In genomic region chr1:4351453-4351852, GRCh38 we compare ENCODE assay signal across 26 cellular contexts.
"Had no signal": no experiment of that assay in that cellular context is flagged by ENCODE, and none has a peak within 500 bp of the region (broad histone marks: within the 10 kb centered on the region; RNA-seq: fewer than 3 reads in every experiment).

No MANE protein-coding gene starts in this region.

- H3K27ac ChIP-seq: stomach, suprapubic skin, testis, thoracic aorta, thyroid gland, tibial artery, tibial nerve, transverse colon, upper lobe of left lung, upper lobe of right lung, uterus, vagina had no signal

- H3K4me1 ChIP-seq: stomach, suprapubic skin, thyroid gland, tibial artery, tibial nerve, transverse colon, upper lobe of left lung, upper lobe of right lung, uterus, vagina had no signal

- DNase-seq: stimulated activated CD4-positive, alpha-beta T cell treated with anti-CD3 and anti-CD28 coated beads, Interleukin-2, amount 100 ng/mL, for 48 hours; stimulated activated CD4-positive, alpha-beta T cell treated with anti-CD3 and anti-CD28 coated beads, Interleukin-4, amount 100 ng/mL, for 1 hour; stimulated activated CD4-positive, alpha-beta T cell treated with anti-CD3 and anti-CD28 coated beads, Interleukin-4, amount 100 ng/mL, for 24 hours; stimulated activated CD4-positive, alpha-beta T cell treated with anti-CD3 and anti-CD28 coated beads, Interleukin-4, amount 100 ng/mL, for 4 hours; stimulated activated CD8-positive, alpha-beta memory T cell treated with anti-CD3 and anti-CD28 coated beads, Interleukin-4, amount 100 ng/mL, for 48 hours; stimulated activated naive B cell treated with anti-CD40 and anti-IgM and Interleukin-4, amounts not matched to agents 10 μg/mL and 1 μg/mL and 100 μg/mL, for 72 hours; stimulated activated naive CD4-positive, alpha-beta T cell; stimulated activated naive CD4-positive, alpha-beta T cell treated with Interleukin-2 at 50 U/mL for 16 hours; stimulated activated naive CD8-positive, alpha-beta T cell treated with anti-CD3 and anti-CD28 coated beads, Interleukin-15, amount 100 ng/mL, for 72 hours; stimulated activated naive CD8-positive, alpha-beta T cell treated with anti-CD3 and anti-CD28 coated beads, Interleukin-15, Interleukin-2, amounts not matched to agents 100 U/mL and 50 U/mL, for 24 hours; stomach; substantia nigra; testis; thyroid gland; tibial artery; transverse colon; trophoblast cell; upper lobe of left lung; upper lobe of right lung; uterus had no signal

- H3K27me3 ChIP-seq: testis, thyroid gland, tibial nerve, transverse colon, upper lobe of left lung, upper lobe of right lung, uterus, vagina had no signal

- H3K9me3 ChIP-seq: stomach, suprapubic skin, testis, thoracic aorta, thyroid gland, tibial artery, transverse colon, upper lobe of left lung, upper lobe of right lung, uterus, vagina had no signal

- H3K4me3 ChIP-seq: stomach, suprapubic skin, testis, thoracic aorta, thyroid gland, tibial artery, tibial nerve, transverse colon, upper lobe of left lung, upper lobe of right lung, uterus, vagina had no signal

- ATAC-seq: stimulated activated effector memory CD8-positive, alpha-beta T cell treated with anti-CD3 and anti-CD28 coated beads, Interleukin-12 subunit alpha, Interleukin-12 subunit beta, amount 100 ng/mL, for 72 hours; stimulated activated memory B cell treated with anti-CD40 and anti-IgM and Interleukin-4, amounts not matched to agents 10 μg/mL and 1 μg/mL and 100 μg/mL, for 72 hours; stimulated activated naive B cell treated with anti-CD40 and anti-IgM and Interleukin-4, amounts not matched to agents 10 μg/mL and 1 μg/mL and 100 μg/mL, for 72 hours; stimulated activated naive CD8-positive, alpha-beta T cell treated with anti-CD3 and anti-CD28 coated beads, Interleukin-15, amount 100 ng/mL, for 72 hours; stimulated activated naive CD8-positive, alpha-beta T cell treated with anti-CD3 and anti-CD28 coated beads, Interleukin-15, Interleukin-2, amounts not matched to agents 100 U/mL and 50 U/mL, for 24 hours; upper lobe of right lung had no signal

- H3K36me3 ChIP-seq: stomach, suprapubic skin, thoracic aorta, thyroid gland, tibial artery, tibial nerve, transverse colon, upper lobe of left lung, upper lobe of right lung, uterus, vagina had no signal
